In genomic region chr17:48564200-48565023, GRCh38 we compare ENCODE assay signal across 11 cellular contexts. TPM values are rescaled to one million over a fixed set of nuclear protein-coding genes. Genes with fewer than 3 reads are reported as not detected.
A peak's percentile ranks its signal among the peaks of the same experiment; 100 is the strongest.
DNase-seq lines count a peak whose midpoint lies in the region; TF ChIP-seq lines count a peak whose summit lies in the region.
"Had no signal": no experiment of that assay in that cellular context is flagged by ENCODE, and none has a peak within 500 bp of the region (broad histone marks: within the 10 kb centered on the region; RNA-seq: fewer than 3 reads in every experiment).

No MANE protein-coding gene starts in this region.

- peaks cover 43% of the 10 kb centered on the region for H3K4me1 ChIP-seq in mesenchymal stem cell (ENCODE audit: control insufficient read depth, insufficient read depth, low read depth, low read length)
- no peaks in the 10 kb centered on the region for H3K4me1 ChIP-seq in thymus (ENCODE audit: control insufficient read depth, insufficient read depth, low read length)

- peak overlapping the region; percentile 86 for H3K9ac ChIP-seq in mesenchymal stem cell (ENCODE audit: low read length)

- no peaks in the 10 kb centered on the region for H3K9me3 ChIP-seq in mesenchymal stem cell (ENCODE audit: control insufficient read depth, low read length)
- no peaks in the 10 kb centered on the region for H3K9me3 ChIP-seq in thymus (ENCODE audit: control insufficient read depth)

- no peak overlapping the region for H2AFZ ChIP-seq in mesenchymal stem cell (ENCODE audit: low read depth, low read length)

- peak overlapping the region; percentile 6 for H3K4me3 Mint-ChIP-seq in T-helper 1 cell treated with Interleukin-12 subunit alpha and Interleukin-12 subunit beta and Interleukin-4 antibody, amounts not matched to agents 30 μg/mL and 1 μg/mL, for 36 hours
- no peak overlapping the region for H3K4me3 Mint-ChIP-seq in type B pancreatic cell

- H3K4me3 ChIP-seq in coronary artery (peak overlapping the region; percentile 74), mesenchymal stem cell (ENCODE audit: insufficient read depth in 1 of 2, low read depth in 1 of 2, low read length in 2 of 2) (peak overlapping the region; percentile 61 to 77), thymus (ENCODE audit: low read length) (peak overlapping the region; percentile 7)

- no peak overlapping the region for H2BK5ac ChIP-seq in mesenchymal stem cell (ENCODE audit: low read depth, low read length, poor library complexity, severe bottlenecking)

- no peaks in the 10 kb centered on the region for H3K9me3 Mint-ChIP-seq in T-helper 1 cell treated with Interleukin-12 subunit alpha and Interleukin-12 subunit beta and Interleukin-4 antibody, amounts not matched to agents 30 μg/mL and 1 μg/mL, for 36 hours
- H3K9me3 Mint-ChIP-seq in type B pancreatic cell = no peaks in the 10 kb centered on the region

- no peak for DNase-seq in T-helper 1 cell
- no peak for DNase-seq in coronary artery (ENCODE audit: low spot score)
- peak; percentile 56 for DNase-seq in mesenchymal stem cell
- no peak for DNase-seq in SW480 (ENCODE audit: low spot score)
- DNase-seq in type B pancreatic cell (ENCODE audit: extremely low spot score, unreplicated experiment) = no peak
- DNase-seq in activated CD8-positive, alpha-beta memory T cell treated with anti-CD3 and anti-CD28 coated beads, Interleukin-2, amount 50 U/mL, for 48 hours = no peak
- DNase-seq: anterior cingulate cortex; stimulated activated CD4-positive, alpha-beta T cell treated with anti-CD3 and anti-CD28 coated beads, Interleukin-4, amount 100 ng/mL, for 24 hours had no signal

- peak overlapping the region; percentile 93 for H4K91ac ChIP-seq in mesenchymal stem cell (ENCODE audit: low read length)

- peak overlapping the region; percentile 96 for H2BK15ac ChIP-seq in mesenchymal stem cell (ENCODE audit: low read depth, poor library complexity, severe bottlenecking)

- peak overlapping the region; percentile 92 to 95 for H3K4ac ChIP-seq in mesenchymal stem cell (ENCODE audit: low read depth in 1 of 2, low read length in 2 of 2)

- H3K18ac ChIP-seq in mesenchymal stem cell (ENCODE audit: low read depth in 1 of 2, low read length in 2 of 2) = peak overlapping the region; percentile 90 to 96

- peak overlapping the region; percentile 34 to 60 for H3K27ac ChIP-seq in coronary artery
- peak overlapping the region; percentile 20 for H3K27ac ChIP-seq in mesenchymal stem cell (ENCODE audit: low read length, poor library complexity, severe bottlenecking)
- H3K27ac ChIP-seq in thymus (ENCODE audit: low read depth) = no peak overlapping the region

- peaks cover 11% of the 10 kb centered on the region for H3K36me3 Mint-ChIP-seq in T-helper 1 cell treated with Interleukin-12 subunit alpha and Interleukin-12 subunit beta and Interleukin-4 antibody, amounts not matched to agents 30 μg/mL and 1 μg/mL, for 36 hours (ENCODE audit: low read depth)
- H3K36me3 Mint-ChIP-seq in type B pancreatic cell = peaks cover 10% of the 10 kb centered on the region

- H3K27me3 ChIP-seq in mesenchymal stem cell (ENCODE audit: control insufficient read depth in 1 of 2, insufficient read depth in 1 of 2, low read length in 2 of 2) (no peaks in the 10 kb centered on the region), thymus (ENCODE audit: control insufficient read depth, insufficient read depth) (peaks cover 12% of the 10 kb centered on the region)

- 6% methylated on average over 52 of the region's 71 CpGs for WGBS in mesenchymal stem cell
- WGBS in thymus = 66% methylated on average over 71 of the region's 71 CpGs

- H3K4me2 ChIP-seq in mesenchymal stem cell (ENCODE audit: low read length, poor library complexity, severe bottlenecking) = peak overlapping the region; percentile 89

- peak overlapping the region; percentile 94 for H4K8ac ChIP-seq in mesenchymal stem cell (ENCODE audit: low read length)

- H2BK12ac ChIP-seq in mesenchymal stem cell (ENCODE audit: low read length in 2 of 2) = peak overlapping the region; percentile 44 to 88

- no peak overlapping the region for H3K27ac Mint-ChIP-seq in T-helper 1 cell treated with Interleukin-12 subunit alpha and Interleukin-12 subunit beta and Interleukin-4 antibody, amounts not matched to agents 30 μg/mL and 1 μg/mL, for 36 hours
- no peak overlapping the region for H3K27ac Mint-ChIP-seq in type B pancreatic cell

- peak overlapping the region; percentile 61 for H2AK5ac ChIP-seq in mesenchymal stem cell (ENCODE audit: low read length, severe bottlenecking)

- H3K27me3 Mint-ChIP-seq in T-helper 1 cell treated with Interleukin-12 subunit alpha and Interleukin-12 subunit beta and Interleukin-4 antibody, amounts not matched to agents 30 μg/mL and 1 μg/mL, for 36 hours (ENCODE audit: low read depth) = peaks cover 12% of the 10 kb centered on the region
- H3K27me3 Mint-ChIP-seq in type B pancreatic cell = peaks cover 47% of the 10 kb centered on the region

- H3K79me1 ChIP-seq in mesenchymal stem cell (replicated peaks; ENCODE audit: low read length, poor library complexity, severe bottlenecking) = no peaks in the 10 kb centered on the region

- no peak for TF ChIP-seq CTCF in coronary artery (IDR thresholded peaks at IDR 0.05)
- TF ChIP-seq CTCF in type B pancreatic cell (conservative IDR thresholded peaks at IDR 0.05) = no peak

- H3K23ac ChIP-seq in mesenchymal stem cell (ENCODE audit: low read length in 2 of 2) = peak overlapping the region; percentile 86 to 91

- H3K36me3 ChIP-seq in mesenchymal stem cell (ENCODE audit: control insufficient read depth in 1 of 2, insufficient read depth in 2 of 2, low read depth in 1 of 2, low read length in 2 of 2) = peaks cover 20 to 26% of the 10 kb centered on the region in 2 experiments
- H3K36me3 ChIP-seq in thymus (ENCODE audit: control insufficient read depth, insufficient read depth) = no peaks in the 10 kb centered on the region

- peak overlapping the region; percentile 87 for H2BK120ac ChIP-seq in mesenchymal stem cell (ENCODE audit: low read depth, low read length)

- H3K14ac ChIP-seq in mesenchymal stem cell (ENCODE audit: low read length in 2 of 2) = peak overlapping the region; percentile 36 to 90

- H3K4me1 Mint-ChIP-seq in T-helper 1 cell treated with Interleukin-12 subunit alpha and Interleukin-12 subunit beta and Interleukin-4 antibody, amounts not matched to agents 30 μg/mL and 1 μg/mL, for 36 hours (ENCODE audit: low read depth) = peaks cover 11% of the 10 kb centered on the region
- H3K4me1 Mint-ChIP-seq in type B pancreatic cell (ENCODE audit: unreplicated experiment) = peaks cover 49% of the 10 kb centered on the region

RNA-seq across cellular contexts. Expression of gene HOXB4, which starts 13.7 kb away (rescaled TPM):
- polyA plus RNA-seq in mesenchymal stem cell (2013, experiment 1 of 2) = 5.9 TPM
- 5.9 TPM for polyA plus RNA-seq in mesenchymal stem cell (2013, experiment 2 of 2)
- polyA plus RNA-seq in thymus = 1.5 TPM
- total RNA-seq in type B pancreatic cell (ENCODE audit: low replicate concordance) = 14.8 and 27.0 TPM in 2 replicates

RNA-seq across cellular contexts. Expression of gene HOXB2, which starts 19.5 kb away (rescaled TPM):
- polyA plus RNA-seq in mesenchymal stem cell (2013, experiment 1 of 2) = 51.3 TPM
- polyA plus RNA-seq in mesenchymal stem cell (2013, experiment 2 of 2) = 53.0 TPM
- 11.1 TPM for polyA plus RNA-seq in thymus
- 35.6 and 36.5 TPM in 2 replicates for total RNA-seq in type B pancreatic cell (ENCODE audit: low replicate concordance)
- total RNA-seq: NCI-H460 had no signal

RNA-seq across cellular contexts. Expression of gene HOXB3, which starts 25.6 kb away (rescaled TPM):
- polyA plus RNA-seq in mesenchymal stem cell (2013, experiment 1 of 2) = 39.4 TPM
- polyA plus RNA-seq in mesenchymal stem cell (2013, experiment 2 of 2) = 35.7 TPM
- polyA plus RNA-seq in thymus = 3.3 TPM
- 46.9 and 93.7 TPM in 2 replicates for total RNA-seq in type B pancreatic cell (ENCODE audit: low replicate concordance)

RNA-seq across cellular contexts. Expression of gene HOXB5, which starts 29.2 kb away (rescaled TPM):
- 15.0 TPM for polyA plus RNA-seq in mesenchymal stem cell (2013, experiment 1 of 2)
- 14.1 TPM for polyA plus RNA-seq in mesenchymal stem cell (2013, experiment 2 of 2)
- 0.16 TPM for polyA plus RNA-seq in thymus
- total RNA-seq in type B pancreatic cell (ENCODE audit: low replicate concordance) = 10.1 and 20.8 TPM in 2 replicates

RNA-seq across cellular contexts. Expression of gene HOXB1, which starts 33.6 kb away (rescaled TPM):
- polyA plus RNA-seq in mesenchymal stem cell (2013, experiment 1 of 2) = not detected
- polyA plus RNA-seq in mesenchymal stem cell (2013, experiment 2 of 2) = not detected
- polyA plus RNA-seq in thymus = 0.11 TPM
- total RNA-seq in type B pancreatic cell (ENCODE audit: low replicate concordance) = 0.29 and 0.79 TPM in 2 replicates
- total RNA-seq: NCI-H460 had no signal

Comparison
In these comparisons a context has a peak if more than half of its experiments do, and no peak if none do; other contexts are left out.
1. H3K4me3 ChIP-seq: peak in every context shown above with its lines; median percentile 74 in coronary artery; 69 in mesenchymal stem cell; 7 in thymus.